Comparison of ENCODE assay signal across 23 cellular contexts in genomic region chr11:95950905-95951304, GRCh38. TPM values are rescaled to one million over a fixed set of nuclear protein-coding genes. Genes with fewer than 3 reads are reported as not detected.
DNase-seq lines count a peak whose midpoint lies in the region; ATAC-seq, FAIRE-seq and TF ChIP-seq lines count a peak whose summit lies in the region.
"Had no signal": no experiment of that assay in that cellular context is flagged by ENCODE, and none has a peak within 500 bp of the region (broad histone marks: within the 10 kb centered on the region; RNA-seq: fewer than 3 reads in every experiment).

No MANE protein-coding gene starts in this region.

- H3K4me3 ChIP-seq in HepG2 (replicated peaks in 1 of 3; ENCODE audit: insufficient read depth in 1 of 3, low read depth in 2 of 3, low read length in 3 of 3) (no peak overlapping the region), right lobe of liver (no peak overlapping the region), K562 (no peak overlapping the region), mucosa of descending colon (no peak overlapping the region)
- H3K4me3 ChIP-seq: BLaER1, GM12878 had no signal

- H3K36me3 ChIP-seq in HepG2 (replicated peaks in 1 of 2; ENCODE audit: control insufficient read depth in 1 of 2, insufficient read depth in 2 of 2, low read length in 2 of 2): no peaks in the 10 kb centered on the region
- H3K36me3 ChIP-seq in right lobe of liver: no peaks in the 10 kb centered on the region
- H3K36me3 ChIP-seq in K562 (ENCODE audit: control insufficient read depth, insufficient read depth, low read length): no peaks in the 10 kb centered on the region
- no peaks in the 10 kb centered on the region for H3K36me3 ChIP-seq in mucosa of descending colon (ENCODE audit: low read depth)
- H3K36me3 ChIP-seq: BE2C, BLaER1 had no signal

- TF ChIP-seq CTCF in HepG2 (CRISPR knock-in tag; IDR thresholded peaks at IDR 0.05): no peak
- TF ChIP-seq CTCF in right lobe of liver (IDR thresholded peaks at IDR 0.05): no peak
- TF ChIP-seq CTCF in K562 (IDR thresholded peaks at IDR 0.05 in 2 of 3, conservative IDR thresholded peaks at IDR 0.05 in 1 of 3; ENCODE audit: insufficient read depth in 2 of 3, low read depth in 1 of 3, low read length in 3 of 3): no peak
- no peak for TF ChIP-seq CTCF in mucosa of descending colon (IDR thresholded peaks at IDR 0.05)

- no peaks in the 10 kb centered on the region for H3K9me1 ChIP-seq in K562 (ENCODE audit: control insufficient read depth, insufficient read depth, low read length)

- H3K4me2 ChIP-seq in HepG2 (ENCODE audit: low read depth, low read length) (no peak overlapping the region), K562 (ENCODE audit: insufficient read depth, low read length) (no peak overlapping the region)
- H3K4me2 ChIP-seq: BLaER1 had no signal

- no peak for FAIRE-seq in HepG2 (lab: Jason Lieb, UNC)
- no peak for FAIRE-seq in K562 (lab: Jason Lieb, UNC)
- FAIRE-seq: GM12878, GM18507 had no signal

- ATAC-seq in HepG2 (no peak), right lobe of liver (no peak), K562 (no peak), mucosa of descending colon (no peak)
- ATAC-seq: GM12878 had no signal

- no peak overlapping the region for H3K27ac ChIP-seq in HepG2 (ENCODE audit: extremely low read length, insufficient read depth, low read length)
- H3K27ac ChIP-seq in right lobe of liver: no peak overlapping the region
- H3K27ac ChIP-seq in K562 (ENCODE audit: extremely low read depth, low read depth, low read length): no peak overlapping the region
- H3K27ac ChIP-seq: 22Rv1, BLaER1 had no signal

- DNase-seq in HepG2 (ENCODE audit: low spot score) (no peak), right lobe of liver (no peak), K562 (ENCODE audit: extremely low read depth in 1 of 4, low spot score in 3 of 4) (no peak), mucosa of descending colon (no peak), kidney tubule cell (ENCODE audit: low spot score) (no peak)
- DNase-seq: ACHN; BE2C; C1 segment of cervical spinal cord; CD4-positive, alpha-beta memory T cell; CD4-positive, CD25-positive, alpha-beta regulatory T cell; CD8-positive, alpha-beta memory T cell; COR-L47; DMS 273 treated with DMSO at 0.1 percent for 48 hours; DMS153; DMS53; DMS79; DND-41; EL; GDM1 had no signal

- no peaks in the 10 kb centered on the region for H3K79me2 ChIP-seq in HepG2 (ENCODE audit: insufficient read depth, low read length)
- no peaks in the 10 kb centered on the region for H3K79me2 ChIP-seq in K562 (ENCODE audit: control insufficient read depth, insufficient read depth, low read length)

- no peaks in the 10 kb centered on the region; a peak in 1 of 5 replicates for H3K27me3 ChIP-seq in HepG2 (ENCODE audit: control insufficient read depth in 1 of 2, insufficient read depth in 2 of 2, low read length in 2 of 2)
- no peaks in the 10 kb centered on the region for H3K27me3 ChIP-seq in right lobe of liver
- H3K27me3 ChIP-seq in K562 (ENCODE audit: control insufficient read depth in 2 of 2, insufficient read depth in 2 of 2, low read length in 2 of 2): no peaks in the 10 kb centered on the region
- H3K27me3 ChIP-seq: BE2C, BLaER1 had no signal

- H4K20me1 ChIP-seq in HepG2 (ENCODE audit: insufficient read depth, low read length): no peaks in the 10 kb centered on the region
- no peaks in the 10 kb centered on the region for H4K20me1 ChIP-seq in K562 (replicated peaks; ENCODE audit: control insufficient read depth, insufficient read depth, low read length)
- H4K20me1 ChIP-seq: BLaER1 had no signal

- POLR2A ChIA-PET in HepG2 (lab: Yijun Ruan, JAX): no interaction called here
- POLR2A ChIA-PET in K562 (lab: Yijun Ruan, JAX): no interaction called here

- CTCF ChIA-PET in HepG2 (lab: Yijun Ruan, JAX; ENCODE audit: low intra/inter-chr PET ratio, low total read pairs): no interaction called here
- CTCF ChIA-PET in K562 (lab: Yijun Ruan, JAX; ENCODE audit: low intra/inter-chr PET ratio): no interaction called here

- intact Hi-C loops in HepG2 (cut with micrococcal nuclease; ENCODE audit: unreplicated experiment) (no loop called here), right lobe of liver (cut with DNase I) (no loop called here), K562 (cut with micrococcal nuclease) (no loop called here), mucosa of descending colon (cut with DNase I, micrococcal nuclease) (no loop called here)

- H3K4me1 ChIP-seq in HepG2 (ENCODE audit: insufficient read depth, low read length): no peaks in the 10 kb centered on the region
- H3K4me1 ChIP-seq in right lobe of liver: no peaks in the 10 kb centered on the region
- no peaks in the 10 kb centered on the region for H3K4me1 ChIP-seq in K562 (replicated peaks in 1 of 2; ENCODE audit: control insufficient read depth in 2 of 2, insufficient read depth in 2 of 2, low read length in 2 of 2)
- H3K4me1 ChIP-seq in mucosa of descending colon (ENCODE audit: low read depth): no peaks in the 10 kb centered on the region
- H3K4me1 ChIP-seq: BE2C, BLaER1 had no signal

- no peak for TF ChIP-seq RAD21 in HepG2 (CRISPR knock-in tag; IDR thresholded peaks at IDR 0.05)
- TF ChIP-seq RAD21 in K562 (CRISPR knock-in tag; conservative IDR thresholded peaks at IDR 0.05 in 1 of 2, IDR thresholded peaks at IDR 0.05 in 1 of 2): no peak

- H3K9ac ChIP-seq in HepG2 (ENCODE audit: insufficient read depth, low read depth, low read length): no peak overlapping the region
- H3K9ac ChIP-seq in K562 (ENCODE audit: insufficient read depth in 1 of 2, low read depth in 2 of 2, low read length in 2 of 2): no peak overlapping the region
- H3K9ac ChIP-seq: BLaER1 had no signal

- in situ Hi-C loops in HepG2 (cut with HindIII; ENCODE audit: extremely low pct_ligation_motif_present, low pct_unique_long_range_greater_than_20kb) (no loop called here), K562 (cut with MboI) (no loop called here)

- H2AFZ ChIP-seq in HepG2 (ENCODE audit: low read length): no peak overlapping the region
- H2AFZ ChIP-seq in K562 (ENCODE audit: low read depth, low read length): no peak overlapping the region

- H3K9me3 ChIP-seq in HepG2 (ENCODE audit: low read length) (peaks cover 6% of the 10 kb centered on the region; the same call in 1 of the 2 replicates), right lobe of liver (no peaks in the 10 kb centered on the region), K562 (replicated peaks; ENCODE audit: control insufficient read depth, insufficient read depth, low read depth, low read length) (no peaks in the 10 kb centered on the region), mucosa of descending colon (peaks cover 9% of the 10 kb centered on the region)
- H3K9me3 ChIP-seq: BE2C had no signal

- BruUV-seq in HepG2 (replicated peaks; lab: Mats Ljungman, UMichigan) (no TSS peak), K562 (replicated peaks; lab: Mats Ljungman, UMichigan) (no TSS peak)

- TF ChIP-seq POLR2A in HepG2 (IDR thresholded peaks at IDR 0.05; ENCODE audit: insufficient read depth in 1 of 2, low read depth in 2 of 2, low read length in 2 of 2) (no peak), right lobe of liver (IDR thresholded peaks at IDR 0.05) (no peak), K562 (conservative IDR thresholded peaks at IDR 0.05) (no peak)

- TF ChIP-seq EP300 in HepG2 (IDR thresholded peaks at IDR 0.05; ENCODE audit: low read depth in 2 of 2, low read length in 2 of 2) (no peak), HepG2 (CRISPR knock-in tag; IDR thresholded peaks at IDR 0.05; ENCODE audit: borderline replicate concordance) (no peak), K562 (IDR thresholded peaks at IDR 0.05; ENCODE audit: low read length) (no peak)

RNA-seq across cellular contexts. Expression of gene MTMR2, which starts 27.0 kb away (rescaled TPM):
- total RNA-seq in HepG2 (2016; rRNA removed; fragmentation: Illumina TruSeq; extraction: Trizol) (22.3 and 38.2 TPM in 2 replicates), right lobe of liver (1 to 10 TPM; 1.7 to 8.7 (median 3.9) TPM), K562 (2014; rRNA removed) (15.6 and 17.8 TPM in 2 replicates), K562 (2014; rRNA removed; fragmentation: Illumina TruSeq; extraction: Trizol) (29.5 and 34.6 TPM in 2 replicates), K562 (2015; rRNA removed; fragmentation: Illumina TruSeq; extraction: Trizol) (23.5 and 25.2 TPM in 2 replicates), K562 (2021) (35.8 and 38.2 TPM in 2 replicates), mucosa of descending colon (10 to 100 TPM; 19.9 to 31.1 (median 21.3) TPM)
- 11.5 and 12.8 TPM in 2 replicates for total RNA-seq in HepG2 (2016; cell fraction: cytosol; rRNA removed; fragmentation: Illumina TruSeq; extraction: Trizol; ENCODE audit: low read depth)
- total RNA-seq in HepG2 (2016; cell fraction: insoluble cytoplasmic fraction; rRNA removed; fragmentation: Illumina TruSeq; extraction: Trizol): 23.1 and 36.8 TPM in 2 replicates
- total RNA-seq in HepG2 (2016; cell fraction: membrane; rRNA removed; fragmentation: Illumina TruSeq; extraction: Trizol): 43.4 and 48.2 TPM in 2 replicates
- total RNA-seq in HepG2 (2016; cell fraction: nucleus; rRNA removed; fragmentation: Illumina TruSeq; extraction: Trizol): 17.8 and 19.2 TPM in 2 replicates
- polyA plus RNA-seq in HepG2 (2011; rRNA removed) (9.7 and 12.7 TPM in 2 replicates), K562 (2011; rRNA removed) (22.7 and 28.7 TPM in 2 replicates), K562 (2014; fragmentation: Illumina TruSeq; extraction: Trizol) (29.6 and 34.6 TPM in 2 replicates), K562 (2014; fragmentation: Nextera tagmentation; extraction: Ambion mirVana) (10 to 100 TPM; 12.6 to 15.8 TPM), K562 (2014; rRNA removed) (17.0 and 20.8 TPM in 2 replicates)
- polyA plus RNA-seq in HepG2 (2011; cell fraction: cytosol; rRNA removed): 9.2 and 10.0 TPM in 2 replicates
- polyA plus RNA-seq in HepG2 (2011; cell fraction: nucleus; rRNA removed): 6.8 and 9.7 TPM in 2 replicates
- polyA plus RNA-seq in HepG2 (2012): 15.2 and 23.6 TPM in 2 replicates
- polyA plus RNA-seq in HepG2 (2016; cell fraction: cytosol; fragmentation: Illumina TruSeq; extraction: Trizol; ENCODE audit: low read depth): 16.6 and 18.5 TPM in 2 replicates
- polyA plus RNA-seq in HepG2 (2016; cell fraction: insoluble cytoplasmic fraction; fragmentation: Illumina TruSeq; extraction: Trizol; ENCODE audit: low read depth): 38.0 and 39.3 TPM in 2 replicates
- polyA plus RNA-seq in HepG2 (2016; cell fraction: membrane; fragmentation: Illumina TruSeq; extraction: Trizol; ENCODE audit: low read depth): 38.8 and 41.8 TPM in 2 replicates
- polyA plus RNA-seq in HepG2 (2016; cell fraction: nucleus; fragmentation: Illumina TruSeq; extraction: Trizol; ENCODE audit: insufficient read depth, low read depth): 16.0 and 18.3 TPM in 2 replicates
- 20.1 and 30.8 TPM in 2 replicates for polyA minus RNA-seq in HepG2 (2011; rRNA and poly(A)+ RNA removed; ENCODE audit: low replicate concordance)
- 25.3 and 30.0 TPM in 2 replicates for polyA minus RNA-seq in HepG2 (2011; cell fraction: cytosol; rRNA and poly(A)+ RNA removed)
- polyA minus RNA-seq in HepG2 (2011; cell fraction: nucleus; rRNA and poly(A)+ RNA removed): 40.2 and 50.2 TPM in 2 replicates
- total RNA-seq in K562 (2011; cell fraction: chromatin; rRNA removed; ENCODE audit: low replicate concordance): 6.2 and 16.6 TPM in 2 replicates
- total RNA-seq in K562 (2011; cell fraction: nucleolus; rRNA removed): 3.5 and 5.5 TPM in 2 replicates
- total RNA-seq in K562 (2011; cell fraction: nucleoplasm; rRNA removed): 7.8 and 11.7 TPM in 2 replicates
- 12.0 and 16.2 TPM in 2 replicates for polyA plus RNA-seq in K562 (2011; cell fraction: cytosol; rRNA removed)
- 10.3 and 14.8 TPM in 2 replicates for polyA plus RNA-seq in K562 (2011; cell fraction: nucleus; rRNA removed)
- 21.4 and 22.4 TPM in 2 replicates for polyA plus RNA-seq in K562 (2012)
- polyA minus RNA-seq in K562 (2011; rRNA and poly(A)+ RNA removed): 63.2 and 69.1 TPM in 2 replicates
- polyA minus RNA-seq in K562 (2011; cell fraction: cytosol; rRNA and poly(A)+ RNA removed): 30.4 and 34.0 TPM in 2 replicates
- polyA minus RNA-seq in K562 (2011; cell fraction: nucleus; rRNA and poly(A)+ RNA removed): 13.9 and 21.8 TPM in 2 replicates

Comparison
In these comparisons a context has a peak if more than half of its experiments do, and no peak if none do; other contexts are left out.
1. Of the 241 proteins assayed by ChIP-seq in both HepG2 and K562: peak only in HepG2: MAFF and MAFK; only in K562: MAFG; in both: none; in neither: 238.